In genomic region chr6:45423901-45424627, GRCh38 we compare ENCODE assay signal across 8 cellular contexts. TPM values are rescaled to one million over a fixed set of nuclear protein-coding genes. Genes with fewer than 3 reads are reported as not detected.
DNase-seq lines count a peak whose midpoint lies in the region; ATAC-seq, FAIRE-seq and TF ChIP-seq lines count a peak whose summit lies in the region.

No MANE protein-coding gene starts in this region.

- H3K4me3 ChIP-seq in astrocyte of the cerebellum (ENCODE audit: low read depth, low read length) (peak overlapping the region; percentile 92), kidney (ENCODE audit: low read length in 2 of 2) (peak overlapping the region in 1 of 2 donors; percentile 61)

- in situ Hi-C loops in astrocyte of the cerebellum (cut with HindIII; ENCODE audit: low sequenced_read_pairs): no loop called here

- peaks cover 45% of the 10 kb centered on the region for H3K4me1 Mint-ChIP-seq in stimulated activated effector memory CD8-positive, alpha-beta T cell treated with anti-CD3 and anti-CD28 coated beads, Interleukin-12 subunit alpha, Interleukin-12 subunit beta, amount 100 ng/mL, for 72 hours

- no peak for FAIRE-seq in kidney (lab: Jason Lieb, UNC)

- H3K36me3 Mint-ChIP-seq in stimulated activated effector memory CD8-positive, alpha-beta T cell treated with anti-CD3 and anti-CD28 coated beads, Interleukin-12 subunit alpha, Interleukin-12 subunit beta, amount 100 ng/mL, for 72 hours: peaks cover 82% of the 10 kb centered on the region

- no peaks in the 10 kb centered on the region for H3K9me3 Mint-ChIP-seq in stimulated activated effector memory CD8-positive, alpha-beta T cell treated with anti-CD3 and anti-CD28 coated beads, Interleukin-12 subunit alpha, Interleukin-12 subunit beta, amount 100 ng/mL, for 72 hours

- peak; percentile 42 for DNase-seq in activated T-cell treated with anti-CD3 and anti-CD28 coated beads, Interleukin-2, amount 50 U/mL, for 1 hour
- no peak for DNase-seq in activated T-cell treated with anti-CD3 and anti-CD28 coated beads for 4 hours
- DNase-seq in astrocyte of the cerebellum (ENCODE audit: low read depth): no peak
- peak; percentile 81 for DNase-seq in kidney
- no peak for DNase-seq in stimulated activated effector memory CD8-positive, alpha-beta T cell treated with anti-CD3 and anti-CD28 coated beads, Interleukin-12 subunit alpha, Interleukin-12 subunit beta, amount 100 ng/mL, for 72 hours (ENCODE audit: low spot score in 2 of 2)
- DNase-seq in NCI-H1417 treated with DMSO at 0.1 percent for 48 hours (lab: John Stamatoyannopoulos, UW): no peak
- DNase-seq in D341Med (ENCODE audit: low spot score): no peak
- DNase-seq in NCI-H1694 treated with DMSO at 0.1 percent for 48 hours (lab: John Stamatoyannopoulos, UW): no peak

- peaks cover 0 to 13% of the 10 kb centered on the region in 2 donors for H3K4me1 ChIP-seq in kidney (ENCODE audit: control insufficient read depth in 1 of 2, insufficient read depth in 1 of 2, low read depth in 1 of 2, low read length in 2 of 2)

- H3K9ac ChIP-seq in kidney (ENCODE audit: low read length in 2 of 2): peak overlapping the region in 1 of 2 donors; percentile 18

- peak overlapping the region; percentile 99 for H3K4me3 Mint-ChIP-seq in stimulated activated effector memory CD8-positive, alpha-beta T cell treated with anti-CD3 and anti-CD28 coated beads, Interleukin-12 subunit alpha, Interleukin-12 subunit beta, amount 100 ng/mL, for 72 hours

- intact Hi-C loops in kidney (cut with DNase I): no loop called here

- no peak overlapping the region for H3K27ac ChIP-seq in kidney (ENCODE audit: low read depth in 2 of 2, low read length in 2 of 2)

- peak overlapping the region; percentile 99 for H3K27ac Mint-ChIP-seq in stimulated activated effector memory CD8-positive, alpha-beta T cell treated with anti-CD3 and anti-CD28 coated beads, Interleukin-12 subunit alpha, Interleukin-12 subunit beta, amount 100 ng/mL, for 72 hours

- no peak for ATAC-seq in stimulated activated effector memory CD8-positive, alpha-beta T cell treated with anti-CD3 and anti-CD28 coated beads, Interleukin-12 subunit alpha, Interleukin-12 subunit beta, amount 100 ng/mL, for 72 hours

- TF ChIP-seq CTCF in astrocyte of the cerebellum (IDR thresholded peaks at IDR 0.05; ENCODE audit: low read depth, low read length, missing control alignments) (no peak), kidney (IDR thresholded peaks at IDR 0.05; ENCODE audit: borderline replicate concordance, extremely low read depth, insufficient read depth) (no peak)

- H3K36me3 ChIP-seq in kidney (ENCODE audit: control insufficient read depth in 1 of 2, insufficient read depth in 2 of 2, low read length in 2 of 2): no peaks in the 10 kb centered on the region

- H3K9me3 ChIP-seq in kidney (ENCODE audit: control insufficient read depth in 1 of 2, low read length in 2 of 2): no peaks in the 10 kb centered on the region

RNA-seq across cellular contexts. Expression of gene SUPT3H, which starts 46.3 kb away (rescaled TPM):
- 10.1 TPM for total RNA-seq in kidney
- polyA plus RNA-seq in kidney (ENCODE audit: insufficient read depth, low read depth, low replicate concordance): 12.5 TPM

Comparison
In these comparisons a context has a peak if more than half of its experiments do, and no peak if none do; other contexts are left out.
1. DNase-seq: peak in activated T-cell treated with anti-CD3 and anti-CD28 coated beads, Interleukin-2, amount 50 U/mL, for 1 hour (single experiment) and kidney (single experiment); none in activated T-cell treated with anti-CD3 and anti-CD28 coated beads for 4 hours (single experiment), astrocyte of the cerebellum (single experiment), stimulated activated effector memory CD8-positive, alpha-beta T cell treated with anti-CD3 and anti-CD28 coated beads, Interleukin-12 subunit alpha, Interleukin-12 subunit beta, amount 100 ng/mL, for 72 hours (0 of 2), NCI-H1417 treated with DMSO at 0.1 percent for 48 hours (single experiment), D341Med (single experiment) and NCI-H1694 treated with DMSO at 0.1 percent for 48 hours (single experiment).